In the genomic region with DNA sequence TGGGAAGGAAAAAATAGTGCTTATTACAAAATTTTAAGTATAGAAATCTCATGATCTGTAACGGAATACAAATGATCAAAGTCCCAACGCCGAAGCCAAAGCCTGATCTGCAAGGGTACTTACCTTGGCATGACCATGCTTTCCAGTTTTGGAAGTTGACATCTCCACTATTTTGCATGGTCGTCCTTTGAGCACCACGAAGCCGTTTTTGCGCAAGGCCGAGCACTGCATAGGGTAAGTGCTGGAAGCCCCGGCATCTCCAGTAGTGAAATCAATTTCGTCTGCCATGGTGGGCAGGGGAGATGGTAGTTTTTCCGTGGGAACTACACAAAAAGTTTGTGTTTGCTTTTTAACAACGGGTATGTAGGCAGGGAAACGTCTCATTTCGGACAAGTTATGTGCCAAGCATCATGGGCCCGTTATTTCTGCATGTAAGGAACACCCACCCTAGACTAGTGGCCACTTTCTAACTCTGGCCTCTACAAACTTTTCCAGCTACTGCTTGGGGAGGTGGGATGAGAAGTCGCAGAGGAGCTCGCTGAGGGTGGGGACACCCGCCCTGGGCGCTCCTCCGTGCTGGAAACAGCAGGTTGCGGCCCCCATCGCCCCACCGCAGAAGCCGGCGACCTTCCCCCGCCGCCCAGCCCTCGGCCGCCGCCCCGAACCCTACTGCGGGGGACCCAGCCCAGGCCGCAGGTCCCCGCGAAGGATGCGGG, we compare ENCODE assay signal across 8 cellular contexts. TPM values are rescaled to one million over a fixed set of nuclear protein-coding genes. Genes with fewer than 3 reads are reported as not detected.
DNase-seq lines count a peak whose midpoint lies in the region; ATAC-seq, FAIRE-seq and TF ChIP-seq lines count a peak whose summit lies in the region.

No MANE protein-coding gene starts in this region.

- no peak for TF ChIP-seq CTCF in dorsolateral prefrontal cortex (IDR thresholded peaks at IDR 0.05 in 54 of 56, conservative IDR thresholded peaks at IDR 0.05 in 2 of 56; ENCODE audit: low read depth in 1 of 56, partially characterized antibody in 56 of 56)

- peak overlapping the region; percentile 90 for H4K8ac ChIP-seq in mesenchymal stem cell (ENCODE audit: low read length)

- no peak overlapping the region for H2AK5ac ChIP-seq in mesenchymal stem cell (ENCODE audit: low read length, severe bottlenecking)

- H3K14ac ChIP-seq in mesenchymal stem cell (ENCODE audit: low read length in 2 of 2): peak overlapping the region in 1 of 2 experiments; percentile 23

- H2AFZ ChIP-seq in mesenchymal stem cell (ENCODE audit: low read depth, low read length): peak overlapping the region; percentile 72

- peak overlapping the region; percentile 71 to 86 for H3K18ac ChIP-seq in mesenchymal stem cell (ENCODE audit: low read depth in 1 of 2, low read length in 2 of 2)

- H3K27me3 ChIP-seq in dorsolateral prefrontal cortex (no peaks in the 10 kb centered on the region), mesenchymal stem cell (ENCODE audit: control insufficient read depth in 1 of 2, insufficient read depth in 1 of 2, low read length in 2 of 2) (no peaks in the 10 kb centered on the region)

- H4K91ac ChIP-seq in mesenchymal stem cell (ENCODE audit: low read length): no peak overlapping the region

- FAIRE-seq in urothelium cell line (lab: Jason Lieb, UNC): no peak

- H3K4ac ChIP-seq in mesenchymal stem cell (ENCODE audit: low read depth in 1 of 2, low read length in 2 of 2): peak overlapping the region in 1 of 2 experiments; percentile 32

- H3K9ac ChIP-seq in mesenchymal stem cell (ENCODE audit: low read length): peak overlapping the region; percentile 86

- H3K23ac ChIP-seq in mesenchymal stem cell (ENCODE audit: low read length in 2 of 2): peak overlapping the region in 1 of 2 experiments; percentile 83

- no peak overlapping the region for H2BK12ac ChIP-seq in mesenchymal stem cell (ENCODE audit: low read length in 2 of 2)

- 16% methylated on average over 30 of the region's 36 CpGs for WGBS in mesenchymal stem cell

- H3K27ac ChIP-seq in dorsolateral prefrontal cortex (peak overlapping the region in 15 of 59 donors; percentile 17 to 75 (median 61)), mesenchymal stem cell (ENCODE audit: low read length, poor library complexity, severe bottlenecking) (no peak overlapping the region)

- peak overlapping the region; percentile 55 for H3K4me2 ChIP-seq in mesenchymal stem cell (ENCODE audit: low read length, poor library complexity, severe bottlenecking)

- H3K36me3 ChIP-seq in mesenchymal stem cell (ENCODE audit: control insufficient read depth in 1 of 2, insufficient read depth in 2 of 2, low read depth in 1 of 2, low read length in 2 of 2): peaks cover 0 to 6% of the 10 kb centered on the region in 2 experiments

- peaks cover 15% of the 10 kb centered on the region for H3K9me3 ChIP-seq in mesenchymal stem cell (ENCODE audit: control insufficient read depth, low read length)

- H3K4me3 ChIP-seq in dorsolateral prefrontal cortex (peak overlapping the region; percentile 51 to 91 (median 79)), mesenchymal stem cell (ENCODE audit: insufficient read depth in 1 of 2, low read depth in 1 of 2, low read length in 2 of 2) (peak overlapping the region; percentile 77 to 96)

- H2BK15ac ChIP-seq in mesenchymal stem cell (ENCODE audit: low read depth, poor library complexity, severe bottlenecking): peak overlapping the region; percentile 94

- peak overlapping the region; percentile 61 for H2BK120ac ChIP-seq in mesenchymal stem cell (ENCODE audit: low read depth, low read length)

- ATAC-seq in GM18520 (IDR thresholded peaks at IDR 0.05; ENCODE audit: unreplicated experiment): no peak
- ATAC-seq in GM18498 (IDR thresholded peaks at IDR 0.05; ENCODE audit: unreplicated experiment): no peak

- peaks cover 14% of the 10 kb centered on the region for H3K79me1 ChIP-seq in mesenchymal stem cell (replicated peaks; ENCODE audit: low read length, poor library complexity, severe bottlenecking)

- peak overlapping the region; percentile 84 for H2BK5ac ChIP-seq in mesenchymal stem cell (ENCODE audit: low read depth, low read length, poor library complexity, severe bottlenecking)

- peaks cover 7% of the 10 kb centered on the region for H3K4me1 ChIP-seq in mesenchymal stem cell (ENCODE audit: control insufficient read depth, insufficient read depth, low read depth, low read length)

- peak; percentile 12 for DNase-seq in A172 (ENCODE audit: low spot score)
- DNase-seq in GM19238 (ENCODE audit: insufficient read length, low spot score): peak; percentile 23
- peak; percentile 20 for DNase-seq in OCI-M1 (lab: John Stamatoyannopoulos, UW)
- DNase-seq in dorsolateral prefrontal cortex: no peak
- peak; percentile 48 for DNase-seq in mesenchymal stem cell
- DNase-seq in urothelium cell line (ENCODE audit: low spot score): peak; percentile 26

- intact Hi-C loops in dorsolateral prefrontal cortex (cut with DNase I): loop anchor here (2.0 to 5.0 kb wide), 2 partner anchors 35 to 37 kb away; a partner anchor contains a TSS

RNA-seq across cellular contexts. Expression of a gene that starts 0.8 kb away (rescaled TPM):
- 13.0 and 35.8 TPM in 2 replicates for total RNA-seq in A172 (2014; rRNA removed; shearing (Covaris generic))
- total RNA-seq in dorsolateral prefrontal cortex: 10 to 100 TPM in 119 of 120 experiments, 1 to 10 TPM in 1; 9.9 to 61.9 (median 29.6) TPM
- polyA plus RNA-seq in mesenchymal stem cell (2013, experiment 1 of 2): 7.9 TPM
- 10.5 TPM for polyA plus RNA-seq in mesenchymal stem cell (2013, experiment 2 of 2)

RNA-seq across cellular contexts. Expression of a gene that starts 37.7 kb away (rescaled TPM):
- 621 and 649 TPM in 2 replicates for total RNA-seq in A172 (2014; rRNA removed; shearing (Covaris generic))
- total RNA-seq in dorsolateral prefrontal cortex: 10 to 100 TPM in 72 of 120 experiments, 1 to 10 TPM in 48; 4.5 to 20.8 (median 10.7) TPM
- 380 TPM for polyA plus RNA-seq in mesenchymal stem cell (2013, experiment 1 of 2)
- polyA plus RNA-seq in mesenchymal stem cell (2013, experiment 2 of 2): 394 TPM

Comparison
In these comparisons a context has a peak if more than half of its experiments do, and no peak if none do; other contexts are left out.
1. DNase-seq: peak in A172 (single experiment), GM19238 (single experiment), OCI-M1 (single experiment), mesenchymal stem cell (single experiment) and urothelium cell line (single experiment); none in dorsolateral prefrontal cortex (0 of 10).
2. RNA of a gene that starts 37.7 kb away (total RNA-seq): 621 to 649 TPM in A172; 4.5 to 20.8 TPM in dorsolateral prefrontal cortex; every median in the first group is over 10 times any median in the second.